ENCODE assay signal across 1 cellular context in the genomic region with DNA sequence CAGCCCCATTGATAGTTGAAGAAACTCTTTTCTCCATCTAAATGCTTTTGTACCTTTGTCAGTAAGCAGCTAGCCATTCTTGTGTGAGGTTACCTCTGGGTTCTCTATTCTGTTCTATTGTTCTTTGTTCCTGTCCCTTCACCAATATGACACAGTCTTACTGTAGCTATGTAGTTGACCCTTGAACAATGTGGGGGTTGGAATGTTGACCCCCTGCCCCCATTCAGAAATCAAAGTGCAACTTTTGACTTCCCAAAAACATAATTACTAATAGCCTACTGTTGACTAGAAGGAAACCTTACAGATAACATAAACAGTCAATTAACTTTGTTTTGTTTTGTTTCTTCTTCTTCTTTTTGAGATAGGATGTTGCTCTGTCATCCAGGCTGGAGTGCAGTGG.
TF ChIP-seq lines count a peak whose summit lies in the region.

No MANE protein-coding gene starts in this region.

TF ChIP-seq in WTC11, 78 proteins besides CTCF, POLR2A, EP300 and RAD21 (continued from another document):
- TF ChIP-seq, protein P1, sequence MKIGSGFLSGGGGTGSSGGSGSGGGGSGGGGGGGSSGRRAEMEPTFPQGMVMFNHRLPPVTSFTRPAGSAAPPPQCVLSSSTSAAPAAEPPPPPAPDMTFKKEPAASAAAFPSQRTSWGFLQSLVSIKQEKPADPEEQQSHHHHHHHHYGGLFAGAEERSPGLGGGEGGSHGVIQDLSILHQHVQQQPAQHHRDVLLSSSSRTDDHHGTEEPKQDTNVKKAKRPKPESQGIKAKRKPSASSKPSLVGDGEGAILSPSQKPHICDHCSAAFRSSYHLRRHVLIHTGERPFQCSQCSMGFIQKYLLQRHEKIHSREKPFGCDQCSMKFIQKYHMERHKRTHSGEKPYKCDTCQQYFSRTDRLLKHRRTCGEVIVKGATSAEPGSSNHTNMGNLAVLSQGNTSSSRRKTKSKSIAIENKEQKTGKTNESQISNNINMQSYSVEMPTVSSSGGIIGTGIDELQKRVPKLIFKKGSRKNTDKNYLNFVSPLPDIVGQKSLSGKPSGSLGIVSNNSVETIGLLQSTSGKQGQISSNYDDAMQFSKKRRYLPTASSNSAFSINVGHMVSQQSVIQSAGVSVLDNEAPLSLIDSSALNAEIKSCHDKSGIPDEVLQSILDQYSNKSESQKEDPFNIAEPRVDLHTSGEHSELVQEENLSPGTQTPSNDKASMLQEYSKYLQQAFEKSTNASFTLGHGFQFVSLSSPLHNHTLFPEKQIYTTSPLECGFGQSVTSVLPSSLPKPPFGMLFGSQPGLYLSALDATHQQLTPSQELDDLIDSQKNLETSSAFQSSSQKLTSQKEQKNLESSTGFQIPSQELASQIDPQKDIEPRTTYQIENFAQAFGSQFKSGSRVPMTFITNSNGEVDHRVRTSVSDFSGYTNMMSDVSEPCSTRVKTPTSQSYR (CRISPR knock-in tag; IDR thresholded peaks at IDR 0.05) = no peak
- TF ChIP-seq, protein P2, sequence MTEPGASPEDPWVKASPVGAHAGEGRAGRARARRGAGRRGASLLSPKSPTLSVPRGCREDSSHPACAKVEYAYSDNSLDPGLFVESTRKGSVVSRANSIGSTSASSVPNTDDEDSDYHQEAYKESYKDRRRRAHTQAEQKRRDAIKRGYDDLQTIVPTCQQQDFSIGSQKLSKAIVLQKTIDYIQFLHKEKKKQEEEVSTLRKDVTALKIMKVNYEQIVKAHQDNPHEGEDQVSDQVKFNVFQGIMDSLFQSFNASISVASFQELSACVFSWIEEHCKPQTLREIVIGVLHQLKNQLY (CRISPR knock-in tag; IDR thresholded peaks at IDR 0.05) = no peak
- TF ChIP-seq SOX15 (CRISPR knock-in tag; IDR thresholded peaks at IDR 0.05) (no peak), OVOL2 (CRISPR knock-in tag; IDR thresholded peaks at IDR 0.05; ENCODE audit: borderline replicate concordance) (no peak)
- TF ChIP-seq, protein P3, sequence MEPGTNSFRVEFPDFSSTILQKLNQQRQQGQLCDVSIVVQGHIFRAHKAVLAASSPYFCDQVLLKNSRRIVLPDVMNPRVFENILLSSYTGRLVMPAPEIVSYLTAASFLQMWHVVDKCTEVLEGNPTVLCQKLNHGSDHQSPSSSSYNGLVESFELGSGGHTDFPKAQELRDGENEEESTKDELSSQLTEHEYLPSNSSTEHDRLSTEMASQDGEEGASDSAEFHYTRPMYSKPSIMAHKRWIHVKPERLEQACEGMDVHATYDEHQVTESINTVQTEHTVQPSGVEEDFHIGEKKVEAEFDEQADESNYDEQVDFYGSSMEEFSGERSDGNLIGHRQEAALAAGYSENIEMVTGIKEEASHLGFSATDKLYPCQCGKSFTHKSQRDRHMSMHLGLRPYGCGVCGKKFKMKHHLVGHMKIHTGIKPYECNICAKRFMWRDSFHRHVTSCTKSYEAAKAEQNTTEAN (CRISPR knock-in tag; IDR thresholded peaks at IDR 0.05) = no peak
TF ChIP-seq in WTC11: peak in this region for 0.
